8 cellular contexts compared by ENCODE assay signal in the genomic region with DNA sequence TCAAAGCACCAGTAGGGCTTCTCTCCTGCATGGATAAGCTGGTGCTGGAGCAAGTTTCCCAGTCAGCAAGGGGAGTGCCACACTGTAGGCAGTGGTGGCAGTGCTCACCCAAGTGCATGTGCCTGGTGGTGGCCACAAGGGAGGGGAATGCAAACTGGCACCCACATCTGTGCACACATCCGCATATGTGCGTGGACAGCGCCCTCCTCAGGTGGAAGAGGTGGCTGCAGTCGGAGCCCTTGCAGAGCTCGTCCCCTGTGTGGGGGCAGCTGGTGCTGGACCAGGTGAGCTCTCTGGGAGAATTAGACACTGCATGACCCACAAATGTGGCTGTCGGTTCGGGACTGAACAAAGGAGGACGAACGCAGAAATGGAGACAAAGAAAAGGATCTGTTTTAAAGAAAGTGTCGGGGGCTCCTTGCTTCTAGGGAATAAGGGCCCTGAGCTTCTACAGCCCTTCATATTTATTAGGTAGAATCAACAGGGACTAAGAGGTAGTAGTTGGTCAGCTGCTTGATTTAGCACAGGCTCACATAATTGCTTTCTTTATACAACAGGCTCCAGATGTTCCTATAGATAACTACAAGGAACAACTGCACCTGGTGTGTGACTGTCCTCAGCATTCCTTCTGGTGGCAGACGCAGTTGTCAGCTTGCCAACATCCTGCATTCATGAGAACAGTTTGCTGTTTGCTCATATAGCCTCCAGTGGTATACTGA. TPM values are rescaled to one million over a fixed set of nuclear protein-coding genes. Genes with fewer than 3 reads are reported as not detected.
DNase-seq lines count a peak whose midpoint lies in the region; ATAC-seq and TF ChIP-seq lines count a peak whose summit lies in the region.

No MANE protein-coding gene starts in this region.

- no peaks in the 10 kb centered on the region for H3K9me3 ChIP-seq in CD8-positive, alpha-beta memory T cell (ENCODE audit: low read length)
- H3K9me3 ChIP-seq in T-helper 17 cell (ENCODE audit: control insufficient read depth, low read length, poor library complexity, severe bottlenecking), result no peaks in the 10 kb centered on the region
- no peaks in the 10 kb centered on the region for H3K9me3 ChIP-seq in lower lobe of right lung
- H3K9me3 ChIP-seq in sigmoid colon, result no peaks in the 10 kb centered on the region

- H3K27me3 Mint-ChIP-seq in CD8-positive, alpha-beta memory T cell, result peaks cover 0 to 5% of the 10 kb centered on the region in 2 donors
- no peaks in the 10 kb centered on the region for H3K27me3 Mint-ChIP-seq in T-helper 17 cell

- H3K4me1 ChIP-seq in CD8-positive, alpha-beta memory T cell (ENCODE audit: insufficient read depth, low read length), result no peaks in the 10 kb centered on the region
- no peaks in the 10 kb centered on the region for H3K4me1 ChIP-seq in lower lobe of right lung
- peaks cover 0 to 4% (median 2%) of the 10 kb centered on the region in 4 donors for H3K4me1 ChIP-seq in sigmoid colon

- H3K27ac ChIP-seq in CD8-positive, alpha-beta memory T cell (ENCODE audit: low read depth, low read length), result no peak overlapping the region
- H3K27ac ChIP-seq in lower lobe of right lung (no peak overlapping the region), sigmoid colon (no peak overlapping the region)

- H3K4me3 ChIP-seq in CD8-positive, alpha-beta memory T cell (ENCODE audit: low read length), result no peak overlapping the region
- H3K4me3 ChIP-seq in Jurkat, Clone E6-1 (ENCODE audit: low read length), result no peak overlapping the region
- no peak overlapping the region for H3K4me3 ChIP-seq in astrocyte of the cerebellum (ENCODE audit: low read depth, low read length)
- no peak overlapping the region for H3K4me3 ChIP-seq in lower lobe of right lung
- H3K4me3 ChIP-seq in sigmoid colon, result no peak overlapping the region

- WGBS in sigmoid colon, 2 donors, result 36 to 41% methylated on average over 11 of the region's 11 CpGs

- H3K36me3 ChIP-seq in CD8-positive, alpha-beta memory T cell (ENCODE audit: insufficient read depth, low read length), result no peaks in the 10 kb centered on the region
- H3K36me3 ChIP-seq in lower lobe of right lung, result no peaks in the 10 kb centered on the region
- H3K36me3 ChIP-seq in sigmoid colon, result no peaks in the 10 kb centered on the region

- POLR2A ChIA-PET in CD8-positive, alpha-beta memory T cell (lab: Charles Lee), result no interaction called here

- no peak overlapping the region for H3K27ac Mint-ChIP-seq in CD8-positive, alpha-beta memory T cell
- no peak overlapping the region for H3K27ac Mint-ChIP-seq in T-helper 17 cell

- no peak for TF ChIP-seq EP300 in sigmoid colon (IDR thresholded peaks at IDR 0.05)

- DNase-seq in CD8-positive, alpha-beta memory T cell, result peak; percentile 50 to 79 (median 61)
- DNase-seq in Jurkat, Clone E6-1 (ENCODE audit: low read depth, low spot score), result peak; percentile 88
- DNase-seq in T-helper 17 cell, result peak; percentile 46 to 68 (median 57)
- DNase-seq in astrocyte of the cerebellum (ENCODE audit: low read depth), result no peak
- peak; percentile 78 for DNase-seq in lower lobe of right lung
- peak; percentile 30 to 42 for DNase-seq in stimulated activated CD8-positive, alpha-beta memory T cell treated with anti-CD3 and anti-CD28 coated beads, Interleukin-7, amount 100 ng/mL, for 4 hours (ENCODE audit: low read depth in 2 of 2)
- DNase-seq in sigmoid colon, result no peak
- no peak for DNase-seq in NCI-H1436 (lab: John Stamatoyannopoulos, UW)

- peak overlapping the region in 1 of 7 donors; percentile 6 for H3K4me3 Mint-ChIP-seq in CD8-positive, alpha-beta memory T cell
- H3K4me3 Mint-ChIP-seq in T-helper 17 cell, result no peak overlapping the region

- no peaks in the 10 kb centered on the region for H3K27me3 ChIP-seq in CD8-positive, alpha-beta memory T cell (ENCODE audit: insufficient read depth, low read length, poor library complexity, severe bottlenecking)
- H3K27me3 ChIP-seq in lower lobe of right lung (ENCODE audit: low read depth) (no peaks in the 10 kb centered on the region), sigmoid colon (peaks cover 0 to 4% (median 0%) of the 10 kb centered on the region in 3 donors)

- CTCF ChIA-PET in CD8-positive, alpha-beta memory T cell (lab: Charles Lee), result interaction anchor here (0.8 to 3.8 kb wide), 9 partner anchors 11 to 185 kb away, joined by 3 to 24 read pairs (median 4); partner anchors contain the start of genes DCTPP1 and ZNF764

- peaks cover 1 to 3% (median 2%) of the 10 kb centered on the region in 3 donors for H3K4me1 Mint-ChIP-seq in CD8-positive, alpha-beta memory T cell
- peaks cover 1% of the 10 kb centered on the region for H3K4me1 Mint-ChIP-seq in T-helper 17 cell

- ATAC-seq in T-helper 17 cell (peak; percentile 88), lower lobe of right lung (peak; percentile 80 to 89)

- H3K9me3 Mint-ChIP-seq in CD8-positive, alpha-beta memory T cell, result no peaks in the 10 kb centered on the region

- TF ChIP-seq POLR2A in sigmoid colon (IDR thresholded peaks at IDR 0.05), result no peak

- no peaks in the 10 kb centered on the region for H3K36me3 Mint-ChIP-seq in CD8-positive, alpha-beta memory T cell
- no peaks in the 10 kb centered on the region for H3K36me3 Mint-ChIP-seq in T-helper 17 cell (ENCODE audit: low read depth)

- intact Hi-C loops in lower lobe of right lung (cut with DNase I), result no loop called here
- intact Hi-C loops in sigmoid colon (cut with DNase I), result no loop called here

- TF ChIP-seq CTCF in astrocyte of the cerebellum (IDR thresholded peaks at IDR 0.05; ENCODE audit: low read depth, low read length, missing control alignments), result peak; percentile 45
- peak; percentile 67 for TF ChIP-seq CTCF in lower lobe of right lung (IDR thresholded peaks at IDR 0.05)
- TF ChIP-seq CTCF in sigmoid colon (IDR thresholded peaks at IDR 0.05), result peak in 2 of 4 experiments; percentile 16 to 52

- in situ Hi-C loops in astrocyte of the cerebellum (cut with HindIII; ENCODE audit: low sequenced_read_pairs), result no loop called here

RNA-seq across cellular contexts. Expression of gene ZNF689, which starts 5.3 kb away (rescaled TPM):
- 10 to 100 TPM; 14.6 to 15.7 TPM for total RNA-seq in CD8-positive, alpha-beta memory T cell
- polyA plus RNA-seq in CD8-positive, alpha-beta memory T cell, result 13.7 TPM
- 19.7 TPM for polyA plus RNA-seq in Jurkat, Clone E6-1 (2012; ENCODE audit: insufficient read depth, insufficient read length)
- total RNA-seq in T-helper 17 cell (10 to 100 TPM in 1 of 2 donors, 1 to 10 TPM in 1; 8.3 to 14.4 TPM), lower lobe of right lung (7.7 TPM), sigmoid colon (10 to 100 TPM in 1 of 4 donors, 1 to 10 TPM in 3; 7.9 to 10.3 (median 9.8) TPM)
- polyA plus RNA-seq in sigmoid colon, result 1 to 10 TPM; 3.6 to 5.2 (median 4.9) TPM

RNA-seq across cellular contexts. Expression of gene ZNF785, which starts 30.0 kb away (rescaled TPM):
- total RNA-seq in CD8-positive, alpha-beta memory T cell, result 10 to 100 TPM; 10.9 to 13.0 TPM
- 4.8 TPM for polyA plus RNA-seq in CD8-positive, alpha-beta memory T cell
- 0.75 TPM for polyA plus RNA-seq in Jurkat, Clone E6-1 (2012; ENCODE audit: insufficient read depth, insufficient read length)
- total RNA-seq in T-helper 17 cell (10 to 100 TPM in 1 of 2 donors, 1 to 10 TPM in 1; 8.5 to 11.7 TPM), lower lobe of right lung (16.2 TPM), sigmoid colon (10 to 100 TPM in 1 of 4 donors, 1 to 10 TPM in 3; 5.9 to 19.9 (median 7.9) TPM)
- 1 to 10 TPM in 2 of 3 donors, under 1 TPM in 1; 0.92 to 9.5 (median 2.4) TPM for polyA plus RNA-seq in sigmoid colon

RNA-seq across cellular contexts. Expression of gene PRR14, which starts 35.2 kb away (rescaled TPM):
- total RNA-seq in CD8-positive, alpha-beta memory T cell, result 10 to 100 TPM; 87.5 to 92.5 TPM
- 29.7 TPM for polyA plus RNA-seq in CD8-positive, alpha-beta memory T cell
- polyA plus RNA-seq in Jurkat, Clone E6-1 (2012; ENCODE audit: insufficient read depth, insufficient read length), result 24.5 TPM
- total RNA-seq in T-helper 17 cell (10 to 100 TPM; 74.1 to 89.1 TPM), lower lobe of right lung (46.3 TPM), sigmoid colon (10 to 100 TPM; 20.8 to 37.5 (median 29.4) TPM)
- 10 to 100 TPM; 28.8 to 51.4 (median 38.4) TPM for polyA plus RNA-seq in sigmoid colon

RNA-seq across cellular contexts. Expression of gene FBRS, which starts 42.7 kb away (rescaled TPM):
- total RNA-seq in CD8-positive, alpha-beta memory T cell, result 100 to 1,000 TPM; 115 to 124 TPM
- 7.1 TPM for polyA plus RNA-seq in CD8-positive, alpha-beta memory T cell
- 38.6 TPM for polyA plus RNA-seq in Jurkat, Clone E6-1 (2012; ENCODE audit: insufficient read depth, insufficient read length)
- total RNA-seq in T-helper 17 cell (100 to 1,000 TPM; 217 to 246 TPM), lower lobe of right lung (68.6 TPM), sigmoid colon (10 to 100 TPM; 12.5 to 29.6 (median 22.7) TPM)
- 10 to 100 TPM; 26.4 to 61.6 (median 30.0) TPM for polyA plus RNA-seq in sigmoid colon

RNA-seq across cellular contexts. Expression of gene ZNF688, which starts 44.0 kb away (rescaled TPM):
- 10 to 100 TPM in 1 of 2 experiments, 1 to 10 TPM in 1; 9.6 to 10.8 TPM for total RNA-seq in CD8-positive, alpha-beta memory T cell
- 28.5 TPM for polyA plus RNA-seq in CD8-positive, alpha-beta memory T cell
- polyA plus RNA-seq in Jurkat, Clone E6-1 (2012; ENCODE audit: insufficient read depth, insufficient read length), result 7.3 TPM
- total RNA-seq in T-helper 17 cell, result 10 to 100 TPM; 11.4 to 14.0 TPM
- 13.5 TPM for total RNA-seq in lower lobe of right lung
- total RNA-seq in sigmoid colon, result 10 to 100 TPM; 21.9 to 32.8 (median 25.4) TPM
- polyA plus RNA-seq in sigmoid colon, result 10 to 100 TPM; 16.7 to 22.8 (median 18.0) TPM

Comparison
In these comparisons a context has a peak if more than half of its experiments do, and no peak if none do; other contexts are left out.
1. DNase-seq: peak in CD8-positive, alpha-beta memory T cell (5 of 5), Jurkat, Clone E6-1 (single experiment), T-helper 17 cell (3 of 3), lower lobe of right lung (single experiment) and stimulated activated CD8-positive, alpha-beta memory T cell treated with anti-CD3 and anti-CD28 coated beads, Interleukin-7, amount 100 ng/mL, for 4 hours (2 of 2); none in astrocyte of the cerebellum (single experiment), sigmoid colon (single experiment) and NCI-H1436 (single experiment).